8 cellular contexts compared by ENCODE assay signal in the genomic region with DNA sequence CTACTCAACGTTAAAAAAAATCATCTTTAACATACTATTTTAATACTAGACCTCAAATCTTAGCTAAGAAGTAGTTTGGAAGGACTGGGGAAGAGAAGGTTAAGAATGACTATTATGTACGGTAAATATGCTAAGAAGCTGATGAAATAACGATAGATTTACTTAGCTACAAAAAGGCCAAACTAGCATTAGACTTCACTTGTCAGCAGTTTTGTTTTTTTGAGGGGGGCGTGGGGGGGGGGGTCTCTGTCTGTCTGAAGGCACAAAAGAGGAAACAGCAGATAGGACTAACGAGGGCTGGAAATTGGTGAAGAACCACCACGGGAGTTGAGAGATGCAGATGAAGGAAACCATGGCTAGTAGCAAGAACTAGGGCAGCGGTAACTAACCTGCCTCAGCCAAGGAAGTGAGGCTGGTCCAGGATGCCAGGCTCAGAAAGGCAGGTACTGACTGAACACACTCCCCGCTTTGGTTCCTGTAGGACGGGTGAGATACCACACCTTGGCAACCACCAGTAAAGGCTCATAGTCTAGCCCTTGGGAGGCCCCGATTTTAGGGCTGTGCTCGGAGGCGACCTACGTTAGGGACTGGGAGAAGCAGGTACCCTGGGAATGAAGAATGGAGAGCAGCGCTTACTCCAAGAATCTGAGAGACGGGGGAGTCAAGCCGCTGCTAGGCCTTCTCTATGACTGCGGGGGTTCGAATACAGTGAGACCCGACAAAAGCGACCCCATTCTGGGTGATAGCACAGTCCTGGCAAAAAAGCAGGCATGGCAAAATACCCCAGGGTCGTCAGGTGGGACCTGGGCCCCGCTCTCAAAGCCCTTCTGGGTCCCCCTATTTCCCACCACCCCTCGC. TPM values are rescaled to one million over a fixed set of nuclear protein-coding genes. Genes with fewer than 3 reads are reported as not detected.
A peak's percentile ranks its signal among the peaks of the same experiment; 100 is the strongest.
DNase-seq lines count a peak whose midpoint lies in the region; ATAC-seq and TF ChIP-seq lines count a peak whose summit lies in the region.

No MANE protein-coding gene starts in this region.

- peak overlapping the region; percentile 74 to 79 for H3K27ac ChIP-seq in ovary

- POLR2A ChIA-PET in Caco-2 (lab: Charles Lee) = interaction anchor here (0.6 to 0.9 kb wide), 2 partner anchors 18 to 90 kb away, joined by 3 to 9 read pairs; a partner anchor contains a TSS
- POLR2A ChIA-PET in T-cell (lab: Charles Lee) = interaction anchor here (0.6 to 1.6 kb wide), 5 partner anchors 11 to 60 kb away, joined by 3 to 7 read pairs (median 5); a partner anchor contains a TSS

- TF ChIP-seq POLR2A in ovary (IDR thresholded peaks at IDR 0.05) = no peak

- CTCF ChIA-PET in Caco-2 (lab: Charles Lee) = interaction anchor here (1.4 kb wide), 1 partner anchor 11 kb away, joined by 7 read pairs; a partner anchor contains a TSS
- CTCF ChIA-PET in T-cell (lab: Charles Lee) = interaction anchor here in 1 of 2 donors (0.6 to 1.6 kb wide), 5 partner anchors 11 to 1312 kb away, joined by 3 to 9 read pairs (median 4); a partner anchor contains a TSS

- DNase-seq in Caco-2 (peak in 1 of 2 experiments; percentile 16), HAP-1 (ENCODE audit: low spot score in 2 of 2) (peak in 1 of 2 experiments; percentile 28), T-cell (peak in 13 of 34 experiments; percentile 8 to 36 (median 17)), ovary (no peak), SW480 (ENCODE audit: low spot score) (no peak), DMS79 (lab: John Stamatoyannopoulos, UW) (no peak)

- no peak for TF ChIP-seq EP300 in ovary (IDR thresholded peaks at IDR 0.05)

- H3K4me3 Mint-ChIP-seq in Caco-2 (ENCODE audit: unreplicated experiment) (peak overlapping the region; percentile 81), T-cell (peak overlapping the region; percentile 83 to 99 (median 95))

- H3K27me3 ChIP-seq in Caco-2 (replicated peaks; ENCODE audit: control insufficient read depth, insufficient read depth, low read length) (no peaks in the 10 kb centered on the region), HAP-1 (ENCODE audit: low read depth) (no peaks in the 10 kb centered on the region), ovary (no peaks in the 10 kb centered on the region)

- H3K9me3 ChIP-seq in Caco-2 = no peaks in the 10 kb centered on the region
- no peaks in the 10 kb centered on the region for H3K9me3 ChIP-seq in HAP-1
- H3K9me3 ChIP-seq in ovary = no peaks in the 10 kb centered on the region

- no peaks in the 10 kb centered on the region for H3K4me1 ChIP-seq in Caco-2
- peaks cover 19% of the 10 kb centered on the region for H3K4me1 ChIP-seq in HAP-1
- H3K4me1 ChIP-seq in ovary (ENCODE audit: insufficient read depth) = peaks cover 8% of the 10 kb centered on the region

- intact Hi-C loops in Caco-2 (cut with micrococcal nuclease; ENCODE audit: unreplicated experiment) = loop anchor here (1.0 kb wide), 2 partner anchors 11 to 15 kb away; a partner anchor contains a TSS
- intact Hi-C loops in ovary (cut with DNase I) = loop anchor here in 1 of 4 donors (5.0 kb wide), 1 partner anchor 211 kb away; a partner anchor contains a TSS

- TF ChIP-seq CTCF in Caco-2 (IDR thresholded peaks at IDR 0.05; ENCODE audit: insufficient read depth in 1 of 2, low read depth in 1 of 2, low read length in 1 of 2, severe bottlenecking in 1 of 2, unreplicated experiment in 1 of 2) (no peak), ovary (IDR thresholded peaks at IDR 0.05) (no peak)

- WGBS in ovary, 3 donors = 6 to 9% (median 7%) methylated on average over 20 to 23 of the region's 23 CpGs

- H3K36me3 ChIP-seq in Caco-2 (ENCODE audit: control insufficient read depth, insufficient read depth, low read length) (peaks cover 3% of the 10 kb centered on the region; the same call in 1 of the 2 replicates), HAP-1 (replicated peaks) (peaks cover 36% of the 10 kb centered on the region), ovary (no peaks in the 10 kb centered on the region)

- H3K27me3 Mint-ChIP-seq in Caco-2 (ENCODE audit: insufficient read depth, unreplicated experiment) = no peaks in the 10 kb centered on the region
- no peaks in the 10 kb centered on the region for H3K27me3 Mint-ChIP-seq in T-cell

- H3K4me3 ChIP-seq in Caco-2 (ENCODE audit: low read depth, low read length) (peak overlapping the region; percentile 76), HAP-1 (peak overlapping the region; percentile 71), ovary (peak overlapping the region; percentile 84)

- H3K27ac Mint-ChIP-seq in Caco-2 (ENCODE audit: unreplicated experiment) = peak overlapping the region; percentile 85
- H3K27ac Mint-ChIP-seq in T-cell = peak overlapping the region; percentile 97

- peaks cover 28% of the 10 kb centered on the region for H3K36me3 Mint-ChIP-seq in Caco-2 (ENCODE audit: insufficient read depth, unreplicated experiment)
- peaks cover 29% of the 10 kb centered on the region for H3K36me3 Mint-ChIP-seq in T-cell

- H3K9me3 Mint-ChIP-seq in Caco-2 (ENCODE audit: unreplicated experiment) = no peaks in the 10 kb centered on the region
- no peaks in the 10 kb centered on the region for H3K9me3 Mint-ChIP-seq in T-cell

- peak in 3 of 4 experiments; percentile 7 to 23 (median 11) for ATAC-seq in T-cell (replicated peaks in 1 of 4)
- peak; percentile 47 for ATAC-seq in esophagus mucosa
- ATAC-seq in HG02840 (IDR thresholded peaks at IDR 0.05; ENCODE audit: low FRiP score, unreplicated experiment) = no peak

- in situ Hi-C loops in HAP-1 (cut with MboI; ENCODE audit: low sequenced_read_pairs) = no loop called here

- H3K4me1 Mint-ChIP-seq in Caco-2 (ENCODE audit: low read depth, unreplicated experiment) (peaks cover 6% of the 10 kb centered on the region), T-cell (peaks cover 54 to 64% (median 60%) of the 10 kb centered on the region in 3 donors)

- TSS peak; percentile 66 for BruUV-seq in Caco-2 (replicated peaks; lab: Mats Ljungman, UMichigan)

RNA-seq across cellular contexts. Expression of a gene that starts 0.7 kb away (rescaled TPM):
- 210 and 218 TPM in 2 replicates for total RNA-seq in Caco-2 (2022)
- total RNA-seq in T-cell = 100 to 1,000 TPM in 4 of 5 donors, 10 to 100 TPM in 1; 92.1 to 107 (median 101) TPM
- 131 TPM for total RNA-seq in esophagus mucosa
- total RNA-seq in ovary = 100 to 1,000 TPM in 6 of 7 donors, 10 to 100 TPM in 1; 69.7 to 155 (median 124) TPM
- 100 to 1,000 TPM; 180 to 301 TPM for polyA plus RNA-seq in ovary

RNA-seq across cellular contexts. Expression of a gene that starts 1.2 kb away (rescaled TPM):
- total RNA-seq in Caco-2 (2022) (76.9 and 80.1 TPM in 2 replicates), T-cell (10 to 100 TPM; 53.8 to 81.2 (median 64.0) TPM), esophagus mucosa (38.9 TPM), ovary (10 to 100 TPM; 46.2 to 64.7 (median 57.7) TPM)
- polyA plus RNA-seq in ovary = 10 to 100 TPM; 66.3 to 85.7 TPM

RNA-seq across cellular contexts. Expression of a gene that starts 10.9 kb away (rescaled TPM):
- 33.4 and 34.4 TPM in 2 replicates for total RNA-seq in Caco-2 (2022)
- total RNA-seq in T-cell = 100 to 1,000 TPM; 119 to 160 (median 139) TPM
- 97.0 TPM for total RNA-seq in esophagus mucosa
- total RNA-seq in ovary = 10 to 100 TPM; 45.8 to 87.2 (median 58.5) TPM
- 10 to 100 TPM; 36.5 to 72.0 TPM for polyA plus RNA-seq in ovary

RNA-seq across cellular contexts. Expression of a gene that starts 15.6 kb away (rescaled TPM):
- total RNA-seq in Caco-2 (2022) (19.6 and 20.5 TPM in 2 replicates), T-cell (10 to 100 TPM in 3 of 5 donors, 1 to 10 TPM in 2; 7.2 to 17.5 (median 12.1) TPM), esophagus mucosa (9.5 TPM), ovary (10 to 100 TPM; 15.5 to 27.7 (median 18.1) TPM)
- 10 to 100 TPM; 19.4 to 32.6 TPM for polyA plus RNA-seq in ovary

RNA-seq across cellular contexts. Expression of a gene that starts 18.2 kb away (rescaled TPM):
- 57.7 and 58.7 TPM in 2 replicates for total RNA-seq in Caco-2 (2022)
- total RNA-seq in T-cell = 10 to 100 TPM; 81.9 to 99.6 (median 92.8) TPM
- 49.0 TPM for total RNA-seq in esophagus mucosa
- total RNA-seq in ovary = 10 to 100 TPM; 26.8 to 57.5 (median 41.0) TPM
- 100 to 1,000 TPM in 1 of 2 donors, 10 to 100 TPM in 1; 56.1 to 105 TPM for polyA plus RNA-seq in ovary
